14 cellular contexts compared by ENCODE assay signal in genomic region chr4:84496356-84497219, GRCh38. TPM values are rescaled to one million over a fixed set of nuclear protein-coding genes. Genes with fewer than 3 reads are reported as not detected.
A peak's percentile ranks its signal among the peaks of the same experiment; 100 is the strongest.
DNase-seq lines count a peak whose midpoint lies in the region; ATAC-seq, FAIRE-seq and TF ChIP-seq lines count a peak whose summit lies in the region.
"Had no signal": no experiment of that assay in that cellular context is flagged by ENCODE, and none has a peak within 500 bp of the region (broad histone marks: within the 10 kb centered on the region; RNA-seq: fewer than 3 reads in every experiment).

No MANE protein-coding gene starts in this region.

- H3K9me3 Mint-ChIP-seq in H9 (no peaks in the 10 kb centered on the region; a peak in 1 of 5 replicates), astrocyte (ENCODE audit: unreplicated experiment) (peaks cover 18% of the 10 kb centered on the region)

- H4K91ac ChIP-seq in H9 (ENCODE audit: insufficient read length, low read depth, low read length): no peak overlapping the region

- H3K23me2 ChIP-seq in H9 (ENCODE audit: insufficient read length, low read depth, low read length, poor library complexity, severe bottlenecking): peaks cover 28% of the 10 kb centered on the region

- no peak overlapping the region for H3K27ac ChIP-seq in A673 (ENCODE audit: low read depth, low read length, poor library complexity, severe bottlenecking)
- H3K27ac ChIP-seq in H9 (ENCODE audit: insufficient read length, low read depth, low read length): no peak overlapping the region
- peak overlapping the region; percentile 41 for H3K27ac ChIP-seq in astrocyte (ENCODE audit: low read depth, low read length)

- CTCF ChIA-PET in A673 (lab: Charles Lee): no interaction called here

- H3K9me3 ChIP-seq in A673 (ENCODE audit: low read depth, low read length, poor library complexity, severe bottlenecking): no peaks in the 10 kb centered on the region
- H3K9me3 ChIP-seq in H9 (ENCODE audit: control insufficient read depth, low read depth, low read length): no peaks in the 10 kb centered on the region
- H3K9me3 ChIP-seq in astrocyte (ENCODE audit: insufficient read depth, low read depth, low read length): peaks cover 6% of the 10 kb centered on the region

- H3K9ac ChIP-seq in H9 (ENCODE audit: extremely low read depth, insufficient read length, low read length): no peak overlapping the region
- peak overlapping the region; percentile 75 for H3K9ac ChIP-seq in astrocyte (ENCODE audit: low read length)

- no peak overlapping the region for H2BK15ac ChIP-seq in H9 (ENCODE audit: low read depth, low read length)

- no peak overlapping the region for H4K5ac ChIP-seq in H9 (ENCODE audit: insufficient read length, low read depth, low read length)

- peaks cover 44 to 62% of the 10 kb centered on the region in 2 experiments for H3K4me1 Mint-ChIP-seq in H9
- peaks cover 1% of the 10 kb centered on the region for H3K4me1 Mint-ChIP-seq in astrocyte (ENCODE audit: low read depth, unreplicated experiment)

- H3K23ac ChIP-seq in H9 (ENCODE audit: insufficient read length, low read depth, low read length): no peak overlapping the region

- no peaks in the 10 kb centered on the region for H3K79me1 ChIP-seq in H9 (ENCODE audit: insufficient read depth, low read depth, low read length, poor library complexity, severe bottlenecking)

- H2BK20ac ChIP-seq in H9 (ENCODE audit: low read depth, low read length, poor library complexity, severe bottlenecking): no peak overlapping the region

- H3K4me2 ChIP-seq in H9 (ENCODE audit: insufficient read depth, insufficient read length, low read length) (peak overlapping the region; percentile 47), astrocyte (ENCODE audit: low read length) (peak overlapping the region; percentile 89)

- peak overlapping the region; percentile 37 to 82 for H3K4me3 Mint-ChIP-seq in H9
- H3K4me3 Mint-ChIP-seq in astrocyte (ENCODE audit: unreplicated experiment): peak overlapping the region; percentile 66

- BruUV-seq in A673 (replicated peaks; lab: Mats Ljungman, UMichigan): no TSS peak

- FAIRE-seq in astrocyte (lab: Jason Lieb, UNC): no peak
- FAIRE-seq: D721Med had no signal

- H4K8ac ChIP-seq in H9 (replicated peaks; ENCODE audit: insufficient read length, low read depth, low read length): no peak overlapping the region

- DNase-seq in A673 (ENCODE audit: low spot score): no peak
- DNase-seq in H9: peak; percentile 65
- no peak for DNase-seq in astrocyte (ENCODE audit: low read depth)
- DNase-seq in islet precursor cell: peak; percentile 68
- DNase-seq in amygdala (lab: John Stamatoyannopoulos, UW): no peak
- DNase-seq in AML-193 (lab: John Stamatoyannopoulos, UW): no peak
- no peak for DNase-seq in NCI-H2171 (lab: John Stamatoyannopoulos, UW)
- DNase-seq: midbrain; NCI-H2107; SHP77 treated with DMSO at 0.1 percent for 48 hours; stimulated activated CD4-positive, alpha-beta T cell treated with anti-CD3 and anti-CD28 coated beads, Interleukin-1b, Interleukin-23, amount 100 ng/mL, for 48 hours had no signal

- H3K14ac ChIP-seq in H9 (ENCODE audit: insufficient read depth, low read length): no peak overlapping the region

- H3K79me2 ChIP-seq in H9 (ENCODE audit: insufficient read depth, low read length): no peaks in the 10 kb centered on the region
- peaks cover 24% of the 10 kb centered on the region for H3K79me2 ChIP-seq in astrocyte (ENCODE audit: insufficient read depth, low read length)

- H2AK5ac ChIP-seq in H9 (ENCODE audit: insufficient read length, low read length): no peak overlapping the region

- no peak overlapping the region for H3K18ac ChIP-seq in H9 (ENCODE audit: insufficient read length, low read depth, low read length)

- H3K56ac ChIP-seq in H9 (ENCODE audit: insufficient read length, low read depth, low read length): no peak overlapping the region

- H2BK120ac ChIP-seq in H9 (ENCODE audit: low read depth, low read length, poor library complexity, severe bottlenecking): no peak overlapping the region

- TF ChIP-seq CTCF in A673 (conservative IDR thresholded peaks at IDR 0.05; ENCODE audit: low read depth, low read length): no peak
- no peak for TF ChIP-seq CTCF in H9 (conservative IDR thresholded peaks at IDR 0.05)
- no peak for TF ChIP-seq CTCF in astrocyte (IDR thresholded peaks at IDR 0.05; ENCODE audit: insufficient read depth, low read depth, low read length)

- intact Hi-C loops in A673 (cut with micrococcal nuclease; ENCODE audit: unreplicated experiment): no loop called here

- no peak overlapping the region for H2BK12ac ChIP-seq in H9 (ENCODE audit: insufficient read length, low read depth, low read length)

- H3K27me3 ChIP-seq in A673 (replicated peaks; ENCODE audit: insufficient read depth, low read depth, low read length, poor library complexity) (no peaks in the 10 kb centered on the region), H9 (ENCODE audit: insufficient read depth, low read length) (peaks cover 79% of the 10 kb centered on the region), astrocyte (ENCODE audit: insufficient read depth, low read length) (peaks cover 74% of the 10 kb centered on the region)

- H3K36me3 Mint-ChIP-seq in H9 (ENCODE audit: insufficient read depth in 1 of 3, low read depth in 3 of 3) (no peaks in the 10 kb centered on the region; a peak in 1 of 7 replicates), astrocyte (ENCODE audit: low read depth, unreplicated experiment) (no peaks in the 10 kb centered on the region)

- H4K20me1 ChIP-seq in H9 (ENCODE audit: control insufficient read depth, insufficient read depth, insufficient read length) (peaks cover under 1% of the 10 kb centered on the region), astrocyte (ENCODE audit: insufficient read depth, low read length) (no peaks in the 10 kb centered on the region)

- H3K27ac Mint-ChIP-seq in H9 (peak overlapping the region in 1 of 3 experiments; percentile 22; a peak in 1 of 7 replicates), astrocyte (ENCODE audit: unreplicated experiment) (no peak overlapping the region)

- peaks cover 14% of the 10 kb centered on the region for H3K36me3 ChIP-seq in A673 (ENCODE audit: insufficient read depth, low read length, poor library complexity, severe bottlenecking)
- H3K36me3 ChIP-seq in astrocyte (ENCODE audit: insufficient read depth, low read length): no peaks in the 10 kb centered on the region

- peaks cover 98% of the 10 kb centered on the region for H3K27me3 Mint-ChIP-seq in H9 (ENCODE audit: low read depth)
- H3K27me3 Mint-ChIP-seq in astrocyte (ENCODE audit: low read depth, unreplicated experiment): peaks cover 75% of the 10 kb centered on the region

- POLR2A ChIA-PET in A673 (lab: Charles Lee; ENCODE audit: low non-redundant PET): no interaction called here

- H3K4me3 ChIP-seq in A673 (ENCODE audit: low read depth, low read length, poor library complexity, severe bottlenecking): peak overlapping the region; percentile 70
- H3K4me3 ChIP-seq in astrocyte (ENCODE audit: insufficient read depth, low read depth, low read length): peak overlapping the region; percentile 54

- ATAC-seq in HG02798 (IDR thresholded peaks at IDR 0.05; ENCODE audit: poor library complexity, unreplicated experiment): no peak

- no peak overlapping the region for H3T11ph ChIP-seq in H9 (ENCODE audit: low read length)

- no CpG with 5 or more reads among the region's 54 CpGs for WGBS in H9 (ENCODE audit: extremely low coverage, insufficient read length, low lambda C conversion rate)

- H2AFZ ChIP-seq in H9 (ENCODE audit: low read length) (no peak overlapping the region), astrocyte (ENCODE audit: low read depth, low read length) (peak overlapping the region; percentile 60)

- H3K4ac ChIP-seq in H9 (ENCODE audit: low read depth, low read length): no peak overlapping the region

- H3K4me1 ChIP-seq in A673 (ENCODE audit: insufficient read depth, low read length, poor library complexity, severe bottlenecking): no peaks in the 10 kb centered on the region
- no peaks in the 10 kb centered on the region for H3K4me1 ChIP-seq in H9 (ENCODE audit: insufficient read depth, low read length)
- peaks cover 7% of the 10 kb centered on the region for H3K4me1 ChIP-seq in astrocyte (ENCODE audit: insufficient read depth, low read length)

- no peak overlapping the region for H2BK5ac ChIP-seq in H9 (ENCODE audit: insufficient read length, low read length)

RNA-seq across cellular contexts. Expression of gene NKX6-1, which starts 2.5 kb away (rescaled TPM):
- total RNA-seq in A673 (2021) (8.8 and 9.0 TPM in 2 replicates), H9 (2021) (0.09 TPM in 1 of 2 replicates, not detected in the other), astrocyte (0.14 TPM in 1 of 2 replicates, not detected in the other)
- total RNA-seq: urinary bladder had no signal

Comparison
In these comparisons a context has a peak if more than half of its experiments do, and no peak if none do; other contexts are left out.
1. DNase-seq: peak in H9 (single experiment) and islet precursor cell (single experiment); none in A673 (single experiment), astrocyte (single experiment), amygdala (0 of 56), AML-193 (0 of 2) and NCI-H2171 (single experiment).